12 cellular contexts compared by ENCODE assay signal in the genomic region with DNA sequence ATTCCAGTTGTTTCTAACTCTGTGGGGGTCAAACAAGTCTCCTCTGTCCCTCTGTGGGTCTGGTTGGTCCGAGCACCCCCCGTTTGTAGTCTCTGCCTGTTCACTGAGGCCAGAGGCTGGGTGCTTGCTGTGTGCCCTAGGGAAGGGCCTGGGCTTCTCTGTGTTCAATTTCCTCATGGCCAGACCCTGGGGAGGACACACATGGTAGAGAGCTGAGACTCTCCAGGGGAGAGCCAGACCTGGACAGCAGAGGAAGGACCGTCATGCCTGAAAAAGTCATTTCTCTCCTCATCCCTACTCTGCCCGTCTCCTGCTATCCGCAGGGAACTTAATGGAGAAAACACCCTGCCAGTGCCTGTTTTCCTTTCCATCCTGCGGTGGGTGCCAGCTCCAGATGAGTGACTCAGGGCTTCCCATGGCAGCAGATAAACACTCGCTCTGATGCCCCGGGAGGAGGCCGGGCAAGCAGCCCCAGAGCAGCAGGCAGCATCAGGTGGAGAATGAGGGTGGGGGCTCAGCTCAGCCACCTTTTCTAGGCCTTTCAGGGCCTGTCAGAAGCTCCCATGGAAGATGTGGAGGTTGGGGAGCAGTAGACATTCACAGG. TPM values are rescaled to one million over a fixed set of nuclear protein-coding genes. Genes with fewer than 3 reads are reported as not detected.
A peak's percentile ranks its signal among the peaks of the same experiment; 100 is the strongest.
DNase-seq lines count a peak whose midpoint lies in the region; ATAC-seq and TF ChIP-seq lines count a peak whose summit lies in the region.
"Had no signal": no experiment of that assay in that cellular context is flagged by ENCODE, and none has a peak within 500 bp of the region (broad histone marks: within the 10 kb centered on the region; RNA-seq: fewer than 3 reads in every experiment).

No MANE protein-coding gene starts in this region.

- intact Hi-C loops in Calu3 (cut with micrococcal nuclease; ENCODE audit: unreplicated experiment): no loop called here
- intact Hi-C loops in PC-3 (cut with micrococcal nuclease): no loop called here

- peak overlapping the region; percentile 70 for H3K4me2 ChIP-seq in PC-3 (ENCODE audit: low read length)

- H3K4me3 ChIP-seq in PC-3 (ENCODE audit: low read length): no peak overlapping the region
- H3K4me3 ChIP-seq: esophagus squamous epithelium had no signal

- peaks cover 35% of the 10 kb centered on the region for H3K4me1 ChIP-seq in PC-3 (ENCODE audit: insufficient read depth, low read length)

- CTCF ChIA-PET in Calu3 (lab: Charles Lee) (interaction anchor here (0.8 to 1.0 kb wide), 2 partner anchors 79 to 118 kb away, joined by 3 to 4 read pairs; no protein-coding TSS in a partner anchor), PC-3 (lab: Charles Lee) (interaction anchor here (2.0 kb wide), 1 partner anchor 37 kb away, joined by 5 read pairs; no protein-coding TSS in a partner anchor)

- no peaks in the 10 kb centered on the region for H3K27me3 ChIP-seq in PC-3 (ENCODE audit: low read length)
- H3K27me3 ChIP-seq: esophagus squamous epithelium had no signal

- H3K4me1 Mint-ChIP-seq in Calu3 (ENCODE audit: low read depth, unreplicated experiment) (peaks cover 64% of the 10 kb centered on the region), osteocyte (ENCODE audit: unreplicated experiment) (peaks cover 61% of the 10 kb centered on the region)

- H3K9me3 Mint-ChIP-seq in Calu3 (ENCODE audit: low read depth, unreplicated experiment) (no peaks in the 10 kb centered on the region), osteocyte (ENCODE audit: unreplicated experiment) (no peaks in the 10 kb centered on the region)

- H3K27ac Mint-ChIP-seq in Calu3 (ENCODE audit: unreplicated experiment) (peak overlapping the region; percentile 57), osteocyte (ENCODE audit: unreplicated experiment) (peak overlapping the region; percentile 99)

- H3K79me2 ChIP-seq in PC-3 (ENCODE audit: low read length): no peaks in the 10 kb centered on the region

- peak; percentile 54 for DNase-seq in Calu3
- peak; percentile 88 for DNase-seq in PC-3
- DNase-seq in osteocyte (ENCODE audit: extremely low spot score, unreplicated experiment): peak; percentile 87
- DNase-seq in ecto neural progenitor cell (ENCODE audit: low spot score): no peak
- DNase-seq in NCI-H510A (lab: John Stamatoyannopoulos, UW): no peak
- DNase-seq: activated naive CD4-positive, alpha-beta T cell treated with Interleukin-2 at 50 U/mL for 16 hours; esophagus squamous epithelium; NCI-H1048 had no signal

- peaks cover 13% of the 10 kb centered on the region for H3K27me3 Mint-ChIP-seq in Calu3 (ENCODE audit: unreplicated experiment)
- H3K27me3 Mint-ChIP-seq in osteocyte (ENCODE audit: unreplicated experiment): no peaks in the 10 kb centered on the region

- POLR2A ChIA-PET in PC-3 (lab: Charles Lee; ENCODE audit: unreplicated experiment): interaction anchor here (0.7 kb wide), 1 partner anchor 1594 kb away, joined by 5 read pairs; no protein-coding TSS in a partner anchor

- H3K9ac ChIP-seq in PC-3 (ENCODE audit: low read length): peak overlapping the region; percentile 69

- H3K27ac ChIP-seq in PC-3 (ENCODE audit: low read length): peak overlapping the region; percentile 87

- no TSS peak for BruUV-seq in Calu3 (replicated peaks; lab: Mats Ljungman, UMichigan)
- no TSS peak for BruUV-seq in PC-3 (replicated peaks; lab: Mats Ljungman, UMichigan)

- TF ChIP-seq CTCF in Calu3 (IDR thresholded peaks at IDR 0.05; ENCODE audit: unreplicated experiment) (no peak), PC-3 (conservative IDR thresholded peaks at IDR 0.05; ENCODE audit: low read depth, low read length) (no peak), osteocyte (IDR thresholded peaks at IDR 0.05) (no peak)

- no peaks in the 10 kb centered on the region for H3F3A ChIP-seq in PC-3 (ENCODE audit: low read length, unreplicated experiment)

- H3K9me3 ChIP-seq in PC-3 (ENCODE audit: low read length): no peaks in the 10 kb centered on the region
- H3K9me3 ChIP-seq: esophagus squamous epithelium had no signal

- H2AFZ ChIP-seq in PC-3 (ENCODE audit: low read length): no peak overlapping the region

- H3K4me3 Mint-ChIP-seq in Calu3 (ENCODE audit: low read depth, unreplicated experiment): no peak overlapping the region
- peak overlapping the region; percentile 39 for H3K4me3 Mint-ChIP-seq in osteocyte (ENCODE audit: unreplicated experiment)

- no peaks in the 10 kb centered on the region for H3K36me3 ChIP-seq in PC-3 (ENCODE audit: low read depth, low read length)
- H3K36me3 ChIP-seq: esophagus squamous epithelium had no signal

- ATAC-seq in PC-3 (peak; percentile 72), esophagus mucosa (peak; percentile 15), GM21390 (IDR thresholded peaks at IDR 0.05; ENCODE audit: unreplicated experiment) (no peak), HG03432 (IDR thresholded peaks at IDR 0.05; ENCODE audit: unreplicated experiment) (no peak)
- ATAC-seq: activated CD4-positive, CD25-positive, alpha-beta regulatory T cell treated with anti-CD3 and anti-CD28 coated beads, Interleukin-2, amount 50 U/mL, for 24 hours had no signal

- H3K36me3 Mint-ChIP-seq in Calu3 (ENCODE audit: insufficient read depth, unreplicated experiment) (peaks cover 12% of the 10 kb centered on the region), osteocyte (ENCODE audit: unreplicated experiment) (no peaks in the 10 kb centered on the region)

- no peaks in the 10 kb centered on the region for H3K9me2 ChIP-seq in PC-3 (replicated peaks; ENCODE audit: low read length)

- H4K20me1 ChIP-seq in PC-3 (ENCODE audit: low read length): no peaks in the 10 kb centered on the region

RNA-seq across cellular contexts. Expression of gene SNAI1, which starts 51.9 kb away (rescaled TPM):
- total RNA-seq in Calu3 (2022) (0.81 and 0.90 TPM in 2 replicates), PC-3 (2014; rRNA removed) (5.4 and 6.2 TPM in 2 replicates), esophagus mucosa (0.36 TPM), osteocyte (13.0 and 13.4 TPM in 2 replicates)

Comparison
In these comparisons a context has a peak if more than half of its experiments do, and no peak if none do; other contexts are left out.
1. DNase-seq: peak in Calu3 (single experiment), PC-3 (single experiment) and osteocyte (single experiment); none in ecto neural progenitor cell (single experiment) and NCI-H510A (single experiment).
2. ATAC-seq: peak in PC-3 (single experiment) and esophagus mucosa (single experiment); none in GM21390 (single experiment) and HG03432 (single experiment).